In genomic region chr1:57957576-57957975, GRCh38 we compare ENCODE assay signal across 27 cellular contexts.
"Had no signal": no experiment of that assay in that cellular context is flagged by ENCODE, and none has a peak within 500 bp of the region (broad histone marks: within the 10 kb centered on the region; RNA-seq: fewer than 3 reads in every experiment).

No MANE protein-coding gene starts in this region.

- H3K27ac Mint-ChIP-seq: nephron; neural progenitor cell; progenitor cell of endocrine pancreas; stimulated activated effector memory CD8-positive, alpha-beta T cell treated with anti-CD3 and anti-CD28 coated beads, Interleukin-12 subunit alpha, Interleukin-12 subunit beta, amount 100 ng/mL, for 72 hours; stimulated activated naive B cell treated with anti-CD40 and anti-IgM and Interleukin-4, amounts not matched to agents 10 μg/mL and 1 μg/mL and 100 μg/mL, for 72 hours; stimulated activated naive CD8-positive, alpha-beta T cell treated with anti-CD3 and anti-CD28 coated beads, Interleukin-15, Interleukin-2, amounts not matched to agents 100 ng/mL and 50 ng/mL, for 24 hours had no signal

- H3K79me2 ChIP-seq: parathyroid adenoma had no signal

- DNase-seq: occipital lobe; ovary; posterior cingulate gyrus; psoas muscle; right cardiac atrium; right lobe of liver; sigmoid colon; small intestine; stimulated activated CD4-positive, alpha-beta T cell treated with anti-CD3 and anti-CD28 coated beads, Interleukin-15, amount 100 ng/mL, for 24 hours; stimulated activated CD4-positive, alpha-beta T cell treated with anti-CD3 and anti-CD28 coated beads, Interleukin-2, amount 100 ng/mL, for 24 hours; stimulated activated CD4-positive, alpha-beta T cell treated with anti-CD3 and anti-CD28 coated beads, Interleukin-2, amount 100 ng/mL, for 48 hours; stimulated activated CD4-positive, alpha-beta T cell treated with anti-CD3 and anti-CD28 coated beads, Interleukin-4, amount 100 ng/mL, for 24 hours; stimulated activated naive B cell treated with anti-CD40 and anti-IgM and Interleukin-4, amounts not matched to agents 10 μg/mL and 1 μg/mL and 100 μg/mL, for 72 hours; stimulated activated naive CD4-positive, alpha-beta T cell treated with Interleukin-2 at 50 U/mL for 16 hours; stomach; thyroid gland; trophoblast cell; upper lobe of left lung had no signal

- H2AFZ ChIP-seq: neural progenitor cell, parathyroid adenoma had no signal

- H3K36me3 Mint-ChIP-seq: neural progenitor cell; stimulated activated effector memory CD8-positive, alpha-beta T cell treated with anti-CD3 and anti-CD28 coated beads, Interleukin-12 subunit alpha, Interleukin-12 subunit beta, amount 100 ng/mL, for 72 hours; stimulated activated naive B cell treated with anti-CD40 and anti-IgM and Interleukin-4, amounts not matched to agents 10 μg/mL and 1 μg/mL and 100 μg/mL, for 72 hours had no signal

- H3K4me2 ChIP-seq: neural progenitor cell had no signal

- H3K27ac ChIP-seq: neural progenitor cell, ovary, parathyroid adenoma, psoas muscle, right lobe of liver, sigmoid colon, stomach, thoracic aorta, thyroid gland, tibial nerve, upper lobe of left lung, vagina had no signal

- H3K27me3 ChIP-seq: neural progenitor cell, ovary, right lobe of liver, sigmoid colon, stomach, thyroid gland, tibial nerve, upper lobe of left lung, vagina had no signal

- H3K9me3 Mint-ChIP-seq: nephron; neural progenitor cell; stimulated activated effector memory CD8-positive, alpha-beta T cell treated with anti-CD3 and anti-CD28 coated beads, Interleukin-12 subunit alpha, Interleukin-12 subunit beta, amount 100 ng/mL, for 72 hours; stimulated activated naive B cell treated with anti-CD40 and anti-IgM and Interleukin-4, amounts not matched to agents 10 μg/mL and 1 μg/mL and 100 μg/mL, for 72 hours; stimulated activated naive CD8-positive, alpha-beta T cell treated with anti-CD3 and anti-CD28 coated beads, Interleukin-15, Interleukin-2, amounts not matched to agents 100 ng/mL and 50 ng/mL, for 24 hours had no signal

- H3K4me1 ChIP-seq: neural progenitor cell, parathyroid adenoma, psoas muscle, right lobe of liver, stomach, thyroid gland, tibial nerve, upper lobe of left lung, vagina had no signal

- H3K9ac ChIP-seq: neural progenitor cell, parathyroid adenoma had no signal

- H3K9me3 ChIP-seq: ovary, psoas muscle, right lobe of liver, sigmoid colon, stomach, thoracic aorta, thyroid gland, tibial nerve, upper lobe of left lung, vagina had no signal

- H3K27me3 Mint-ChIP-seq: progenitor cell of endocrine pancreas; stimulated activated naive B cell treated with anti-CD40 and anti-IgM and Interleukin-4, amounts not matched to agents 10 μg/mL and 1 μg/mL and 100 μg/mL, for 72 hours; stimulated activated naive CD8-positive, alpha-beta T cell treated with anti-CD3 and anti-CD28 coated beads, Interleukin-15, Interleukin-2, amounts not matched to agents 100 ng/mL and 50 ng/mL, for 24 hours had no signal

- ATAC-seq: psoas muscle; right cardiac atrium; right lobe of liver; stimulated activated effector memory CD8-positive, alpha-beta T cell treated with anti-CD3 and anti-CD28 coated beads, Interleukin-12 subunit alpha, Interleukin-12 subunit beta, amount 100 ng/mL, for 72 hours; stimulated activated naive B cell treated with anti-CD40 and anti-IgM and Interleukin-4, amounts not matched to agents 10 μg/mL and 1 μg/mL and 100 μg/mL, for 72 hours had no signal

- H3K4me3 Mint-ChIP-seq: nephron; neural progenitor cell; stimulated activated effector memory CD8-positive, alpha-beta T cell treated with anti-CD3 and anti-CD28 coated beads, Interleukin-12 subunit alpha, Interleukin-12 subunit beta, amount 100 ng/mL, for 72 hours; stimulated activated naive B cell treated with anti-CD40 and anti-IgM and Interleukin-4, amounts not matched to agents 10 μg/mL and 1 μg/mL and 100 μg/mL, for 72 hours; stimulated activated naive CD8-positive, alpha-beta T cell treated with anti-CD3 and anti-CD28 coated beads, Interleukin-15, Interleukin-2, amounts not matched to agents 100 ng/mL and 50 ng/mL, for 24 hours had no signal

- H3K36me3 ChIP-seq: neural progenitor cell, ovary, right lobe of liver, sigmoid colon, stomach, thoracic aorta, thyroid gland, tibial nerve, upper lobe of left lung, vagina had no signal

- H3K4me1 Mint-ChIP-seq: nephron; neural progenitor cell; stimulated activated effector memory CD8-positive, alpha-beta T cell treated with anti-CD3 and anti-CD28 coated beads, Interleukin-12 subunit alpha, Interleukin-12 subunit beta, amount 100 ng/mL, for 72 hours; stimulated activated naive B cell treated with anti-CD40 and anti-IgM and Interleukin-4, amounts not matched to agents 10 μg/mL and 1 μg/mL and 100 μg/mL, for 72 hours had no signal

- H3K4me3 ChIP-seq: neural progenitor cell, ovary, psoas muscle, right lobe of liver, sigmoid colon, stomach, thoracic aorta, thyroid gland, tibial nerve, upper lobe of left lung, vagina had no signal
